Comparison of ENCODE assay signal across 1 cellular context in genomic region chr6:157859775-157860504, GRCh38.
TF ChIP-seq lines count a peak whose summit lies in the region.

No MANE protein-coding gene starts in this region.

TF ChIP-seq in HepG2, 621 proteins besides CTCF, POLR2A, EP300 and RAD21 (continued from another document and continues in another):
- TF ChIP-seq RNF219 (CRISPR knock-in tag; IDR thresholded peaks at IDR 0.05) (no peak), CENPBD1 (CRISPR knock-in tag; IDR thresholded peaks at IDR 0.05; ENCODE audit: borderline replicate concordance, low read depth) (no peak), ZNF839 (CRISPR knock-in tag; IDR thresholded peaks at IDR 0.05; ENCODE audit: borderline replicate concordance) (no peak), MYPOP (CRISPR knock-in tag; IDR thresholded peaks at IDR 0.05) (no peak), MXI1 (IDR thresholded peaks at IDR 0.05; ENCODE audit: borderline replicate concordance, low read depth, low read length) (no peak), ZNF468 (CRISPR knock-in tag; IDR thresholded peaks at IDR 0.05) (no peak), CBX1 (IDR thresholded peaks at IDR 0.05; ENCODE audit: low read depth) (no peak), RBM39 (IDR thresholded peaks at IDR 0.05; ENCODE audit: low read depth, low read length, poor library complexity, severe bottlenecking) (no peak), MNT (IDR thresholded peaks at IDR 0.05) (0 out of 2 replicates have a peak, but pooled peaks have one; percentile 33), ARNTL (CRISPR knock-in tag; IDR thresholded peaks at IDR 0.05) (no peak), ZFP36 (IDR thresholded peaks at IDR 0.05; ENCODE audit: borderline replicate concordance, low read depth, low read length, partially characterized antibody) (no peak), GTF3A (CRISPR knock-in tag; conservative IDR thresholded peaks at IDR 0.05) (no peak), JUNB (CRISPR knock-in tag; IDR thresholded peaks at IDR 0.05; ENCODE audit: borderline replicate concordance) (no peak), ZBTB3 (CRISPR knock-in tag; IDR thresholded peaks at IDR 0.05; ENCODE audit: borderline replicate concordance, low read depth) (no peak), ZNF713 (CRISPR knock-in tag; IDR thresholded peaks at IDR 0.05) (no peak), GATAD1 (CRISPR knock-in tag; IDR thresholded peaks at IDR 0.05) (no peak), ZFP1 (CRISPR knock-in tag; IDR thresholded peaks at IDR 0.05) (no peak), FOXK1 (CRISPR knock-in tag; IDR thresholded peaks at IDR 0.05; ENCODE audit: borderline replicate concordance, low read depth) (0 out of 2 replicates have a peak, but pooled peaks have one; percentile 19), ZNF576 (CRISPR knock-in tag; IDR thresholded peaks at IDR 0.05) (no peak), POLR2G (IDR thresholded peaks at IDR 0.05; ENCODE audit: low read depth, low read length) (no peak), SAP130 (CRISPR knock-in tag; IDR thresholded peaks at IDR 0.05; ENCODE audit: low read depth) (peak; percentile 50), JUND (CRISPR knock-in tag; IDR thresholded peaks at IDR 0.05) (no peak), DNMT3B (CRISPR knock-in tag; conservative IDR thresholded peaks at IDR 0.05) (no peak), KMT2A (CRISPR knock-in tag; IDR thresholded peaks at IDR 0.05) (0 out of 2 replicates have a peak, but pooled peaks have one; percentile 30), ZNF619 (CRISPR knock-in tag; IDR thresholded peaks at IDR 0.05) (no peak), ZNF563 (CRISPR knock-in tag; IDR thresholded peaks at IDR 0.05) (no peak), REPIN1 (CRISPR knock-in tag; IDR thresholded peaks at IDR 0.05; ENCODE audit: borderline replicate concordance, low read depth) (no peak), ZKSCAN8 (CRISPR knock-in tag; IDR thresholded peaks at IDR 0.05; ENCODE audit: borderline replicate concordance) (no peak), MAFF (IDR thresholded peaks at IDR 0.05; ENCODE audit: low read depth, low read length) (peak; percentile 83), CEBPG (CRISPR knock-in tag; IDR thresholded peaks at IDR 0.05) (peak; percentile 49; the same call in 1 of the 2 replicates), LBX2 (CRISPR knock-in tag; IDR thresholded peaks at IDR 0.05; ENCODE audit: borderline replicate concordance) (no peak), HMGXB4 (CRISPR knock-in tag; IDR thresholded peaks at IDR 0.05; ENCODE audit: borderline replicate concordance in 1 of 2, low read depth in 1 of 2) (peak in 1 of 2 experiments; percentile 25; a peak in 1 of 4 replicates), CHCHD3 (CRISPR knock-in tag; IDR thresholded peaks at IDR 0.05) (no peak), IRF2 (CRISPR knock-in tag; IDR thresholded peaks at IDR 0.05) (no peak), ZNF414 (CRISPR knock-in tag; IDR thresholded peaks at IDR 0.05) (0 out of 2 replicates have a peak, but pooled peaks have one; percentile 42), ZNF644 (CRISPR knock-in tag; IDR thresholded peaks at IDR 0.05; ENCODE audit: low read depth) (no peak), MAX (IDR thresholded peaks at IDR 0.05) (peak; percentile 7; the same call in 1 of the 2 replicates), ZNF18 (CRISPR knock-in tag; IDR thresholded peaks at IDR 0.05; ENCODE audit: insufficient replicate concordance) (no peak), ZNF350 (CRISPR knock-in tag; IDR thresholded peaks at IDR 0.05; ENCODE audit: borderline replicate concordance, low read depth) (no peak), FOXA3 (CRISPR knock-in tag; IDR thresholded peaks at IDR 0.05) (peak; percentile 55), ZNF577 (CRISPR knock-in tag; IDR thresholded peaks at IDR 0.05; ENCODE audit: borderline replicate concordance, low read depth) (no peak), RFX3 (CRISPR knock-in tag; IDR thresholded peaks at IDR 0.05) (no peak), RXRB (CRISPR knock-in tag; IDR thresholded peaks at IDR 0.05; ENCODE audit: borderline replicate concordance) (0 out of 2 replicates have a peak, but pooled peaks have one; percentile 10), GFI1 (CRISPR knock-in tag; IDR thresholded peaks at IDR 0.05; ENCODE audit: borderline replicate concordance) (no peak), ZNF770 (CRISPR knock-in tag; IDR thresholded peaks at IDR 0.05) (peak; percentile 78), TFAP4 (IDR thresholded peaks at IDR 0.05; ENCODE audit: borderline replicate concordance, low read depth) (no peak), TEAD3 (CRISPR knock-in tag; optimal IDR thresholded peaks at IDR 0.05; ENCODE audit: borderline replicate concordance) (no peak), SOX5 (CRISPR knock-in tag; IDR thresholded peaks at IDR 0.05; ENCODE audit: borderline replicate concordance) (peak; percentile 65; the same call in 1 of the 2 replicates), GABPA (IDR thresholded peaks at IDR 0.05; ENCODE audit: low read depth, low read length) (no peak), GABPA (CRISPR knock-in tag; IDR thresholded peaks at IDR 0.05; ENCODE audit: low read depth) (peak; percentile 37; the same call in 1 of the 2 replicates), ZBTB44 (CRISPR knock-in tag; IDR thresholded peaks at IDR 0.05) (no peak)
